ENCODE assay signal across 1 cellular context in genomic region chr16:10625595-10626357, GRCh38.
TF ChIP-seq lines count a peak whose summit lies in the region.

No MANE protein-coding gene starts in this region.

TF ChIP-seq in K562, 482 proteins besides CTCF, POLR2A, EP300 and RAD21 (continued from another document and continues in another):
- no peak for TF ChIP-seq ZNF408 (CRISPR knock-in tag; IDR thresholded peaks at IDR 0.05; ENCODE audit: low read depth)
- no peak for TF ChIP-seq TEAD4 (IDR thresholded peaks at IDR 0.05; ENCODE audit: low read length)
- TF ChIP-seq TEAD4 (CRISPR knock-in tag; IDR thresholded peaks at IDR 0.05; ENCODE audit: borderline replicate concordance), result no peak
- no peak for TF ChIP-seq CHD2 (IDR thresholded peaks at IDR 0.05; ENCODE audit: low read depth, low read length)
- TF ChIP-seq CTCFL (IDR thresholded peaks at IDR 0.05; ENCODE audit: borderline replicate concordance, insufficient read depth, low read depth, low read length, poor library complexity, severe bottlenecking), result no peak
- no peak for TF ChIP-seq IRF9 (tag; IDR thresholded peaks at IDR 0.05)
- TF ChIP-seq ZNF511 (CRISPR knock-in tag; IDR thresholded peaks at IDR 0.05), result no peak
- no peak for TF ChIP-seq ETV1 (tag; conservative IDR thresholded peaks at IDR 0.05; ENCODE audit: low read depth)
- TF ChIP-seq HIVEP1 (CRISPR knock-in tag; IDR thresholded peaks at IDR 0.05), result no peak
- no peak for TF ChIP-seq NFATC3 (IDR thresholded peaks at IDR 0.05)
- TF ChIP-seq THRB (CRISPR knock-in tag; conservative IDR thresholded peaks at IDR 0.05), result no peak
- no peak for TF ChIP-seq CCNT2 (IDR thresholded peaks at IDR 0.05; ENCODE audit: borderline replicate concordance, extremely low read depth, insufficient read length, low read depth, low read length)
- no peak for TF ChIP-seq ZNF197 (CRISPR knock-in tag; IDR thresholded peaks at IDR 0.05; ENCODE audit: low read depth)
- peak; percentile 18; the same call in 1 of the 2 replicates for TF ChIP-seq JUND (IDR thresholded peaks at IDR 0.05; ENCODE audit: borderline replicate concordance, low read depth, low read length)
- TF ChIP-seq JUND (tag; IDR thresholded peaks at IDR 0.05; ENCODE audit: borderline replicate concordance, low read depth, low read length), result no peak; the same call in 2 of the 3 replicates
- TF ChIP-seq NBN (IDR thresholded peaks at IDR 0.05; ENCODE audit: low read depth), result no peak
- no peak for TF ChIP-seq CBFA2T2 (conservative IDR thresholded peaks at IDR 0.05)
- peak; percentile 50 for TF ChIP-seq SMARCA4 (IDR thresholded peaks at IDR 0.05)
- peak; percentile 95 for TF ChIP-seq NFE2L1 (tag; IDR thresholded peaks at IDR 0.05; ENCODE audit: borderline replicate concordance, low read depth)
- no peak for TF ChIP-seq E2F8 (IDR thresholded peaks at IDR 0.05; ENCODE audit: low read depth, partially characterized antibody)
- no peak for TF ChIP-seq TFE3 (CRISPR knock-in tag; IDR thresholded peaks at IDR 0.05)
- no peak for TF ChIP-seq MAX (CRISPR knock-in tag; IDR thresholded peaks at IDR 0.05)
- no peak for TF ChIP-seq GATA2 (CRISPR knock-in tag; IDR thresholded peaks at IDR 0.05)
- TF ChIP-seq ARNT (IDR thresholded peaks at IDR 0.05), result no peak
- no peak for TF ChIP-seq MED1 (CRISPR knock-in tag; IDR thresholded peaks at IDR 0.05; ENCODE audit: borderline replicate concordance)
- TF ChIP-seq ZNF592 (IDR thresholded peaks at IDR 0.05), result peak; percentile 34; the same call in 1 of the 2 replicates
- TF ChIP-seq FOXK1 (CRISPR knock-in tag; IDR thresholded peaks at IDR 0.05; ENCODE audit: borderline replicate concordance), result no peak
- no peak; a peak in 1 of 4 replicates for TF ChIP-seq FOXK2 (conservative IDR thresholded peaks at IDR 0.05 in 1 of 2, IDR thresholded peaks at IDR 0.05 in 1 of 2; ENCODE audit: low read depth in 2 of 2)
- TF ChIP-seq MXI1 (IDR thresholded peaks at IDR 0.05; ENCODE audit: low read depth, low read length), result no peak
- TF ChIP-seq LEF1 (IDR thresholded peaks at IDR 0.05), result peak; percentile 53; the same call in 1 of the 2 replicates
- TF ChIP-seq BCLAF1 (IDR thresholded peaks at IDR 0.05; ENCODE audit: borderline replicate concordance in 1 of 2, control insufficient read depth in 1 of 2, low read depth in 2 of 2, low read length in 1 of 2), result no peak
- no peak for TF ChIP-seq MYBL2 (IDR thresholded peaks at IDR 0.05; ENCODE audit: low read depth)
- TF ChIP-seq MYBL2 (CRISPR knock-in tag; IDR thresholded peaks at IDR 0.05; ENCODE audit: borderline replicate concordance), result no peak
- peak; percentile 97 for TF ChIP-seq ZNF316 (IDR thresholded peaks at IDR 0.05)
- TF ChIP-seq DDX20 (tag; IDR thresholded peaks at IDR 0.05; ENCODE audit: low read depth), result no peak
- no peak for TF ChIP-seq YBX1 (IDR thresholded peaks at IDR 0.05)
- no peak for TF ChIP-seq ELF4 (CRISPR knock-in tag; IDR thresholded peaks at IDR 0.05)
- TF ChIP-seq KDM5B (IDR thresholded peaks at IDR 0.05; ENCODE audit: insufficient replicate concordance, low read depth, low read length), result no peak
- TF ChIP-seq ZNF445 (CRISPR knock-in tag; IDR thresholded peaks at IDR 0.05; ENCODE audit: low read depth), result no peak
- no peak for TF ChIP-seq STAG1 (CRISPR knock-in tag; IDR thresholded peaks at IDR 0.05; ENCODE audit: borderline replicate concordance)
- no peak for TF ChIP-seq ZNF143 (CRISPR knock-in tag; IDR thresholded peaks at IDR 0.05)
- TF ChIP-seq FOXA3 (CRISPR knock-in tag; conservative IDR thresholded peaks at IDR 0.05 in 1 of 2, IDR thresholded peaks at IDR 0.05 in 1 of 2), result peak in 1 of 2 experiments; percentile 40; a peak in 2 of 4 replicates
- TF ChIP-seq ARID1B (IDR thresholded peaks at IDR 0.05), result peak; percentile 40; the same call in 1 of the 2 replicates
- TF ChIP-seq POU5F1 (IDR thresholded peaks at IDR 0.05; ENCODE audit: borderline replicate concordance, low read depth, low read length, partially characterized antibody), result no peak
- TF ChIP-seq ZNF253 (CRISPR knock-in tag; conservative IDR thresholded peaks at IDR 0.05), result no peak
